In genomic region chr3:48408823-48409281, GRCh38 we compare ENCODE assay signal across 1 cellular context.
TF ChIP-seq lines count a peak whose summit lies in the region.

No MANE protein-coding gene starts in this region.

TF ChIP-seq in H1, 55 proteins besides CTCF, POLR2A, EP300 and RAD21:
- TF ChIP-seq SIN3A (conservative IDR thresholded peaks at IDR 0.05 in 1 of 2, IDR thresholded peaks at IDR 0.05 in 1 of 2; ENCODE audit: low read depth in 1 of 2, low read length in 2 of 2) (no peak), PHF8 (conservative IDR thresholded peaks at IDR 0.05; ENCODE audit: low read depth, low read length) (no peak), SIRT6 (IDR thresholded peaks at IDR 0.05; ENCODE audit: low read length) (no peak), HDAC2 (IDR thresholded peaks at IDR 0.05; ENCODE audit: borderline replicate concordance in 1 of 2, low read depth in 2 of 2, low read length in 2 of 2) (no peak), USF2 (IDR thresholded peaks at IDR 0.05; ENCODE audit: low read length) (no peak), JUND (IDR thresholded peaks at IDR 0.05; ENCODE audit: low read length) (no peak), GTF2F1 (IDR thresholded peaks at IDR 0.05; ENCODE audit: borderline replicate concordance, low read depth, low read length) (no peak), GABPA (IDR thresholded peaks at IDR 0.05; ENCODE audit: borderline replicate concordance, insufficient read depth, low read length) (no peak), SRF (IDR thresholded peaks at IDR 0.05; ENCODE audit: low read depth, low read length) (no peak), BACH1 (IDR thresholded peaks at IDR 0.05; ENCODE audit: low read length) (no peak), SUZ12 (IDR thresholded peaks at IDR 0.05; ENCODE audit: low read length) (no peak), ASH2L (IDR thresholded peaks at IDR 0.05; ENCODE audit: low read length) (no peak), JUN (IDR thresholded peaks at IDR 0.05; ENCODE audit: low read depth, low read length) (no peak), CTBP2 (IDR thresholded peaks at IDR 0.05; ENCODE audit: borderline replicate concordance, insufficient read depth, insufficient read length, low read length) (no peak)
- TF ChIP-seq, protein P1, sequence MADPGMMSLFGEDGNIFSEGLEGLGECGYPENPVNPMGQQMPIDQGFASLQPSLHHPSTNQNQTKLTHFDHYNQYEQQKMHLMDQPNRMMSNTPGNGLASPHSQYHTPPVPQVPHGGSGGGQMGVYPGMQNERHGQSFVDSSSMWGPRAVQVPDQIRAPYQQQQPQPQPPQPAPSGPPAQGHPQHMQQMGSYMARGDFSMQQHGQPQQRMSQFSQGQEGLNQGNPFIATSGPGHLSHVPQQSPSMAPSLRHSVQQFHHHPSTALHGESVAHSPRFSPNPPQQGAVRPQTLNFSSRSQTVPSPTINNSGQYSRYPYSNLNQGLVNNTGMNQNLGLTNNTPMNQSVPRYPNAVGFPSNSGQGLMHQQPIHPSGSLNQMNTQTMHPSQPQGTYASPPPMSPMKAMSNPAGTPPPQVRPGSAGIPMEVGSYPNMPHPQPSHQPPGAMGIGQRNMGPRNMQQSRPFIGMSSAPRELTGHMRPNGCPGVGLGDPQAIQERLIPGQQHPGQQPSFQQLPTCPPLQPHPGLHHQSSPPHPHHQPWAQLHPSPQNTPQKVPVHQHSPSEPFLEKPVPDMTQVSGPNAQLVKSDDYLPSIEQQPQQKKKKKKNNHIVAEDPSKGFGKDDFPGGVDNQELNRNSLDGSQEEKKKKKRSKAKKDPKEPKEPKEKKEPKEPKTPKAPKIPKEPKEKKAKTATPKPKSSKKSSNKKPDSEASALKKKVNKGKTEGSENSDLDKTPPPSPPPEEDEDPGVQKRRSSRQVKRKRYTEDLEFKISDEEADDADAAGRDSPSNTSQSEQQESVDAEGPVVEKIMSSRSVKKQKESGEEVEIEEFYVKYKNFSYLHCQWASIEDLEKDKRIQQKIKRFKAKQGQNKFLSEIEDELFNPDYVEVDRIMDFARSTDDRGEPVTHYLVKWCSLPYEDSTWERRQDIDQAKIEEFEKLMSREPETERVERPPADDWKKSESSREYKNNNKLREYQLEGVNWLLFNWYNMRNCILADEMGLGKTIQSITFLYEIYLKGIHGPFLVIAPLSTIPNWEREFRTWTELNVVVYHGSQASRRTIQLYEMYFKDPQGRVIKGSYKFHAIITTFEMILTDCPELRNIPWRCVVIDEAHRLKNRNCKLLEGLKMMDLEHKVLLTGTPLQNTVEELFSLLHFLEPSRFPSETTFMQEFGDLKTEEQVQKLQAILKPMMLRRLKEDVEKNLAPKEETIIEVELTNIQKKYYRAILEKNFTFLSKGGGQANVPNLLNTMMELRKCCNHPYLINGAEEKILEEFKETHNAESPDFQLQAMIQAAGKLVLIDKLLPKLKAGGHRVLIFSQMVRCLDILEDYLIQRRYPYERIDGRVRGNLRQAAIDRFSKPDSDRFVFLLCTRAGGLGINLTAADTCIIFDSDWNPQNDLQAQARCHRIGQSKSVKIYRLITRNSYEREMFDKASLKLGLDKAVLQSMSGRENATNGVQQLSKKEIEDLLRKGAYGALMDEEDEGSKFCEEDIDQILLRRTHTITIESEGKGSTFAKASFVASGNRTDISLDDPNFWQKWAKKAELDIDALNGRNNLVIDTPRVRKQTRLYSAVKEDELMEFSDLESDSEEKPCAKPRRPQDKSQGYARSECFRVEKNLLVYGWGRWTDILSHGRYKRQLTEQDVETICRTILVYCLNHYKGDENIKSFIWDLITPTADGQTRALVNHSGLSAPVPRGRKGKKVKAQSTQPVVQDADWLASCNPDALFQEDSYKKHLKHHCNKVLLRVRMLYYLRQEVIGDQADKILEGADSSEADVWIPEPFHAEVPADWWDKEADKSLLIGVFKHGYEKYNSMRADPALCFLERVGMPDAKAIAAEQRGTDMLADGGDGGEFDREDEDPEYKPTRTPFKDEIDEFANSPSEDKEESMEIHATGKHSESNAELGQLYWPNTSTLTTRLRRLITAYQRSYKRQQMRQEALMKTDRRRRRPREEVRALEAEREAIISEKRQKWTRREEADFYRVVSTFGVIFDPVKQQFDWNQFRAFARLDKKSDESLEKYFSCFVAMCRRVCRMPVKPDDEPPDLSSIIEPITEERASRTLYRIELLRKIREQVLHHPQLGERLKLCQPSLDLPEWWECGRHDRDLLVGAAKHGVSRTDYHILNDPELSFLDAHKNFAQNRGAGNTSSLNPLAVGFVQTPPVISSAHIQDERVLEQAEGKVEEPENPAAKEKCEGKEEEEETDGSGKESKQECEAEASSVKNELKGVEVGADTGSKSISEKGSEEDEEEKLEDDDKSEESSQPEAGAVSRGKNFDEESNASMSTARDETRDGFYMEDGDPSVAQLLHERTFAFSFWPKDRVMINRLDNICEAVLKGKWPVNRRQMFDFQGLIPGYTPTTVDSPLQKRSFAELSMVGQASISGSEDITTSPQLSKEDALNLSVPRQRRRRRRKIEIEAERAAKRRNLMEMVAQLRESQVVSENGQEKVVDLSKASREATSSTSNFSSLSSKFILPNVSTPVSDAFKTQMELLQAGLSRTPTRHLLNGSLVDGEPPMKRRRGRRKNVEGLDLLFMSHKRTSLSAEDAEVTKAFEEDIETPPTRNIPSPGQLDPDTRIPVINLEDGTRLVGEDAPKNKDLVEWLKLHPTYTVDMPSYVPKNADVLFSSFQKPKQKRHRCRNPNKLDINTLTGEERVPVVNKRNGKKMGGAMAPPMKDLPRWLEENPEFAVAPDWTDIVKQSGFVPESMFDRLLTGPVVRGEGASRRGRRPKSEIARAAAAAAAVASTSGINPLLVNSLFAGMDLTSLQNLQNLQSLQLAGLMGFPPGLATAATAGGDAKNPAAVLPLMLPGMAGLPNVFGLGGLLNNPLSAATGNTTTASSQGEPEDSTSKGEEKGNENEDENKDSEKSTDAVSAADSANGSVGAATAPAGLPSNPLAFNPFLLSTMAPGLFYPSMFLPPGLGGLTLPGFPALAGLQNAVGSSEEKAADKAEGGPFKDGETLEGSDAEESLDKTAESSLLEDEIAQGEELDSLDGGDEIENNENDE (IDR thresholded peaks at IDR 0.05; ENCODE audit: insufficient replicate concordance, low read length), result no peak
